ENCODE assay signal across 9 cellular contexts in the genomic region with DNA sequence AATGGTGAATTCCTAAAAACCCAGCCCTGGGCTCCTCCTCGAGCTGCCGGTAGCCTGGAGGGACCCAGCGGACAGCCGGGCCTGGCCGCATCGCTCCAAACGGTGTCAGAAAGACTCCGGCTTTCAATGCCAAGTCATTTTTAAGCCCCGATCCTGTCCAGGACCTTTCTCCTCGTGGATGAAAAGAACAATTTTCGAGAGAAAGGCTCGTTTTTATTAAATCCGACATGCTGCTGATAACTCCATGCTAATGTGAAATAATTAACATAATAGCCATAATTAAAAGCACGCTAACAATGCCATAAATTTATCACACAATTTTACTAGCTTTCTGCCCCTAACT. TPM values are rescaled to one million over a fixed set of nuclear protein-coding genes. Genes with fewer than 3 reads are reported as not detected.
A peak's percentile ranks its signal among the peaks of the same experiment; 100 is the strongest.
DNase-seq lines count a peak whose midpoint lies in the region; ATAC-seq and TF ChIP-seq lines count a peak whose summit lies in the region.
"Had no signal": no experiment of that assay in that cellular context is flagged by ENCODE, and none has a peak within 500 bp of the region (broad histone marks: within the 10 kb centered on the region; RNA-seq: fewer than 3 reads in every experiment).

No MANE protein-coding gene starts in this region.

- H3K4me1 Mint-ChIP-seq in Calu3 (ENCODE audit: low read depth, unreplicated experiment) (peaks cover 8% of the 10 kb centered on the region), MCF 10A (ENCODE audit: insufficient read depth, unreplicated experiment) (no peaks in the 10 kb centered on the region)

- peaks cover 91% of the 10 kb centered on the region for H3K27me3 ChIP-seq in neuron (ENCODE audit: insufficient read depth, low read length)
- peaks cover 70% of the 10 kb centered on the region for H3K27me3 ChIP-seq in effector memory CD4-positive, alpha-beta T cell (replicated peaks; ENCODE audit: control insufficient read depth, insufficient read depth, low read length, poor library complexity, severe bottlenecking)

- TF ChIP-seq CTCF in Calu3 (IDR thresholded peaks at IDR 0.05; ENCODE audit: unreplicated experiment) (no peak), MCF 10A (IDR thresholded peaks at IDR 0.05; ENCODE audit: unreplicated experiment) (no peak)

- no peak overlapping the region for H3K27ac Mint-ChIP-seq in Calu3 (ENCODE audit: unreplicated experiment)
- H3K27ac Mint-ChIP-seq in MCF 10A (ENCODE audit: low read depth, unreplicated experiment) = no peak overlapping the region

- CTCF ChIA-PET in Calu3 (lab: Charles Lee) (no interaction called here), MCF 10A (lab: Yijun Ruan, JAX) (interaction anchor here (0.7 to 1.6 kb wide), 4 partner anchors 14 to 234 kb away, joined by 3 to 7 read pairs (median 3); no protein-coding TSS in a partner anchor)

- POLR2A ChIA-PET in MCF 10A (lab: Yijun Ruan, JAX) = no interaction called here

- BruUV-seq in Calu3 (replicated peaks; lab: Mats Ljungman, UMichigan) (no TSS peak), MCF 10A (replicated peaks; lab: Mats Ljungman, UMichigan) (no TSS peak)

- no peaks in the 10 kb centered on the region for H3K36me3 ChIP-seq in neuron (ENCODE audit: insufficient read depth, low read length)
- H3K36me3 ChIP-seq in effector memory CD4-positive, alpha-beta T cell (ENCODE audit: control insufficient read depth, insufficient read depth, low read length) = no peaks in the 10 kb centered on the region
- H3K36me3 ChIP-seq: adrenal gland had no signal

- no peaks in the 10 kb centered on the region for H3K9me3 Mint-ChIP-seq in Calu3 (ENCODE audit: low read depth, unreplicated experiment)
- peaks cover 9% of the 10 kb centered on the region for H3K9me3 Mint-ChIP-seq in MCF 10A (ENCODE audit: unreplicated experiment)

- H3K27ac ChIP-seq in effector memory CD4-positive, alpha-beta T cell (ENCODE audit: insufficient read depth, low read length, poor library complexity, severe bottlenecking) = no peak overlapping the region
- H3K27ac ChIP-seq: adrenal gland had no signal

- DNase-seq in Calu3 = no peak
- no peak for DNase-seq in Jurkat, Clone E6-1 (ENCODE audit: low read depth, low spot score)
- DNase-seq in MCF 10A (ENCODE audit: unreplicated experiment) = no peak
- DNase-seq in effector memory CD4-positive, alpha-beta T cell = no peak
- DNase-seq: adrenal gland had no signal

- intact Hi-C loops in Calu3 (cut with micrococcal nuclease; ENCODE audit: unreplicated experiment) = loop anchor here (5.0 kb wide), 1 partner anchor 220 kb away; no protein-coding TSS in a partner anchor
- intact Hi-C loops in MCF 10A (cut with micrococcal nuclease) = loop anchor here (1.0 to 5.0 kb wide), 2 partner anchors 124 to 220 kb away; no protein-coding TSS in a partner anchor

- no peak for ATAC-seq in HG02610 (IDR thresholded peaks at IDR 0.05; ENCODE audit: unreplicated experiment)
- no peak for ATAC-seq in GM21619 (IDR thresholded peaks at IDR 0.05; ENCODE audit: unreplicated experiment)
- ATAC-seq in HG02981 (IDR thresholded peaks at IDR 0.05; ENCODE audit: unreplicated experiment) = no peak

- H3K9me3 ChIP-seq in neuron (ENCODE audit: low read length) = no peaks in the 10 kb centered on the region
- peaks cover 17% of the 10 kb centered on the region for H3K9me3 ChIP-seq in effector memory CD4-positive, alpha-beta T cell (ENCODE audit: control insufficient read depth, low read length)
- H3K9me3 ChIP-seq: adrenal gland had no signal

- H2AFZ ChIP-seq in neuron (ENCODE audit: low read depth, low read length) = no peak overlapping the region

- peaks cover 16% of the 10 kb centered on the region for H3K4me1 ChIP-seq in neuron (ENCODE audit: insufficient read depth, low read length)
- H3K4me1 ChIP-seq in effector memory CD4-positive, alpha-beta T cell (ENCODE audit: control insufficient read depth, insufficient read depth, low read length, poor library complexity, severe bottlenecking) = peaks cover 23% of the 10 kb centered on the region

- H3K27me3 Mint-ChIP-seq in Calu3 (ENCODE audit: unreplicated experiment) (peaks cover 22% of the 10 kb centered on the region), MCF 10A (ENCODE audit: insufficient read depth, unreplicated experiment) (no peaks in the 10 kb centered on the region)

- H3K36me3 Mint-ChIP-seq in Calu3 (ENCODE audit: insufficient read depth, unreplicated experiment) = peaks cover 17% of the 10 kb centered on the region
- no peaks in the 10 kb centered on the region for H3K36me3 Mint-ChIP-seq in MCF 10A (ENCODE audit: insufficient read depth, unreplicated experiment)

- H3K4me3 Mint-ChIP-seq in Calu3 (ENCODE audit: low read depth, unreplicated experiment) = peak overlapping the region; percentile 66
- peak overlapping the region; percentile 52 for H3K4me3 Mint-ChIP-seq in MCF 10A (ENCODE audit: unreplicated experiment)

- peak overlapping the region; percentile 57 for H3K4me3 ChIP-seq in Jurkat, Clone E6-1 (ENCODE audit: low read length)
- H3K4me3 ChIP-seq in neuron (ENCODE audit: low read length) = peak overlapping the region; percentile 12
- H3K4me3 ChIP-seq in effector memory CD4-positive, alpha-beta T cell (ENCODE audit: insufficient read depth, low read depth, low read length, poor library complexity, severe bottlenecking) = no peak overlapping the region

RNA-seq across cellular contexts. Expression of gene FOXD3, which starts 4.6 kb away (rescaled TPM):
- 0.28 and 0.29 TPM in 2 replicates for total RNA-seq in Calu3 (2022)
- polyA plus RNA-seq in Jurkat, Clone E6-1 (2012; ENCODE audit: insufficient read depth, insufficient read length) = 3.7 TPM
- total RNA-seq in MCF 10A (2022) = not detected in 2 replicates

RNA-seq across cellular contexts. Expression of gene ALG6, which starts 49.6 kb away (rescaled TPM):
- total RNA-seq in Calu3 (2022) (20.8 and 24.0 TPM in 2 replicates), MCF 10A (2022) (5.4 and 6.0 TPM in 2 replicates)
- polyA plus RNA-seq in Jurkat, Clone E6-1 (2012; ENCODE audit: insufficient read depth, insufficient read length) = 32.0 TPM
